ENCODE assay signal across 1 cellular context in genomic region chr22:37413546-37413945, GRCh38.
TF ChIP-seq lines count a peak whose summit lies in the region.

No MANE protein-coding gene starts in this region.

TF ChIP-seq in HepG2, 621 proteins besides CTCF, POLR2A, EP300 and RAD21:
- TF ChIP-seq ZNF24 (IDR thresholded peaks at IDR 0.05) = no peak
- no peak for TF ChIP-seq ZNF652 (CRISPR knock-in tag; IDR thresholded peaks at IDR 0.05; ENCODE audit: borderline replicate concordance, low read depth)
- TF ChIP-seq ZNF160 (CRISPR knock-in tag; IDR thresholded peaks at IDR 0.05) = no peak
- TF ChIP-seq ZNF629 (CRISPR knock-in tag; conservative IDR thresholded peaks at IDR 0.05) = peak; percentile 66
- no peak for TF ChIP-seq ZNF563 (CRISPR knock-in tag; IDR thresholded peaks at IDR 0.05)
- TF ChIP-seq NFYC (CRISPR knock-in tag; IDR thresholded peaks at IDR 0.05) = no peak
- no peak for TF ChIP-seq GPBP1L1 (CRISPR knock-in tag; IDR thresholded peaks at IDR 0.05)
- no peak for TF ChIP-seq PHF5A (CRISPR knock-in tag; IDR thresholded peaks at IDR 0.05; ENCODE audit: low read depth, unreplicated experiment)
- TF ChIP-seq MAFF (IDR thresholded peaks at IDR 0.05; ENCODE audit: low read depth, low read length) = no peak
TF ChIP-seq in HepG2: peak in this region for 1.
